In the genomic region with DNA sequence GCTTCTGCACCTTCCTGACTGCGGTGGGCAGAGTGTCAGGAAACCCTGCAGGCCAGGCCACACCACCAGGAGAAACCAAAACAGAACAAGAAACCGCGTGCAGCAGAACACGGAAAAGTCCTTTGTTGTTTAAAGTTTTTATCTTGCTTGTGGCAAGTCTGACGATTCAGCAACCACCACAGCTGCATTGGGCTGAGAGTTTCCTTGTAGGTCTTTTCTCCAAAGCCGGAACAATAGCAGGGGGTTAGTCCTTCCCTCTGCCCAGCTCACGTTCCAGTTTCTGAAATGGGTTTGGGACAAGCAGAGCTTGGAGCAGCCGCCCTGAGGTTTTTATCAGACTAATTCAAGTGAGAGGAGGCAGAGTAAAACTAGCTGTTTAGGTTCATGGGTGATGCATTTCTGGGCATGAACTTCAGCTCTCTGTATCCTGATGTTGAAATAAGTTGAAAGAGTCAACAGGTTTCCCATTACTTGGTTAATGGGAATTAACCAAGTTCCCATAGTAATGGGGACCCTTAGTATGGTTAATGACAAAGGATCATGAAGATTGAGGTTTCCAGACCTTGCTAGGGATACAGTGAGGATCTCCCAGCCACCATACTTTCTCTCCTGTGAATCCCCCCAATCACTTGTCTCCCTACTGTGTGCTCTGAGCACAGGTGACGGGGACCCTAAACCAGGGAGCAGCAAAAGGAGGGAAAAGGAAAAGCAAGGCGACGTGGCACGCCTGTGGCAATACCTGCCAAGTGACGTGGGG, we compare ENCODE assay signal across 8 cellular contexts.
DNase-seq lines count a peak whose midpoint lies in the region; ATAC-seq and TF ChIP-seq lines count a peak whose summit lies in the region.

No MANE protein-coding gene starts in this region.

- H3K27ac Mint-ChIP-seq in CD8-positive, alpha-beta T cell: peak overlapping the region; percentile 84
- peak overlapping the region; percentile 79 for H3K27ac Mint-ChIP-seq in central memory CD8-positive, alpha-beta T cell (ENCODE audit: low read depth)
- H3K27ac Mint-ChIP-seq in neural progenitor cell: peak overlapping the region; percentile 31

- H3K27me3 Mint-ChIP-seq in CD8-positive, alpha-beta T cell (ENCODE audit: low read depth): no peaks in the 10 kb centered on the region
- no peaks in the 10 kb centered on the region for H3K27me3 Mint-ChIP-seq in central memory CD8-positive, alpha-beta T cell
- peaks cover 4% of the 10 kb centered on the region for H3K27me3 Mint-ChIP-seq in neural progenitor cell (ENCODE audit: insufficient read depth, low read depth)

- H3K4me1 Mint-ChIP-seq in CD8-positive, alpha-beta T cell (ENCODE audit: low read depth): peaks cover 39% of the 10 kb centered on the region
- H3K4me1 Mint-ChIP-seq in central memory CD8-positive, alpha-beta T cell: peaks cover 35% of the 10 kb centered on the region
- H3K4me1 Mint-ChIP-seq in neural progenitor cell: peaks cover 17% of the 10 kb centered on the region

- H4K20me1 ChIP-seq in neural progenitor cell (ENCODE audit: low read depth): no peaks in the 10 kb centered on the region

- no peak for TF ChIP-seq CTCF in CD8-positive, alpha-beta T cell (IDR thresholded peaks at IDR 0.05)
- TF ChIP-seq CTCF in neural progenitor cell (IDR thresholded peaks at IDR 0.05) (no peak), uterus (IDR thresholded peaks at IDR 0.05) (no peak)

- peak overlapping the region; percentile 47 for H3K4me3 ChIP-seq in CD8-positive, alpha-beta T cell (ENCODE audit: low read depth, low read length)
- H3K4me3 ChIP-seq in neural progenitor cell (no peak overlapping the region), uterus (no peak overlapping the region)

- H3K36me3 Mint-ChIP-seq in CD8-positive, alpha-beta T cell: no peaks in the 10 kb centered on the region
- no peaks in the 10 kb centered on the region for H3K36me3 Mint-ChIP-seq in central memory CD8-positive, alpha-beta T cell (ENCODE audit: insufficient read depth)
- no peaks in the 10 kb centered on the region for H3K36me3 Mint-ChIP-seq in neural progenitor cell

- TF ChIP-seq POLR2A in uterus (IDR thresholded peaks at IDR 0.05): no peak

- no peaks in the 10 kb centered on the region for H3K27me3 ChIP-seq in CD8-positive, alpha-beta T cell (ENCODE audit: insufficient read depth, low read length)
- H3K27me3 ChIP-seq in neural progenitor cell: no peaks in the 10 kb centered on the region
- H3K27me3 ChIP-seq in uterus: no peaks in the 10 kb centered on the region

- peak; percentile 43 for ATAC-seq in CD8-positive, alpha-beta T cell
- ATAC-seq in activated CD4-positive, CD25-positive, alpha-beta regulatory T cell treated with anti-CD3 and anti-CD28 coated beads, Interleukin-2, amount 50 U/mL, for 24 hours: peak; percentile 47 to 58
- ATAC-seq in central memory CD8-positive, alpha-beta T cell (replicated peaks; ENCODE audit: extremely low read depth, poor library complexity, severe bottlenecking): peak; percentile 66

- in situ Hi-C loops in ACHN (cut with HindIII; ENCODE audit: low pct_ligation_motif_present, low pct_unique_long_range_greater_than_20kb, low sequenced_read_pairs): no loop called here

- no peaks in the 10 kb centered on the region for H3F3A ChIP-seq in neural progenitor cell (ENCODE audit: low read depth)

- H3K4me2 ChIP-seq in neural progenitor cell: no peak overlapping the region

- POLR2A ChIA-PET in CD8-positive, alpha-beta T cell (lab: Charles Lee): interaction anchor here (0.7 to 1.5 kb wide), 5 partner anchors 500 to 720 kb away, joined by 3 to 6 read pairs (median 3); no protein-coding TSS in a partner anchor

- intact Hi-C loops in CD8-positive, alpha-beta T cell (cut with DNase I, micrococcal nuclease): loop anchor here (1.0 to 5.0 kb wide), 3 partner anchors 16 to 46 kb away; no protein-coding TSS in a partner anchor
- intact Hi-C loops in uterus (cut with DNase I; ENCODE audit: low total_unique reads): no loop called here

- H3K36me3 ChIP-seq in CD8-positive, alpha-beta T cell (ENCODE audit: insufficient read depth, low read length): no peaks in the 10 kb centered on the region
- no peaks in the 10 kb centered on the region for H3K36me3 ChIP-seq in neural progenitor cell
- H3K36me3 ChIP-seq in uterus: no peaks in the 10 kb centered on the region

- H2AFZ ChIP-seq in neural progenitor cell (replicated peaks): no peak overlapping the region

- DNase-seq in CD8-positive, alpha-beta T cell: peak; percentile 18 to 66 (median 44)
- peak; percentile 31 to 36 for DNase-seq in central memory CD8-positive, alpha-beta T cell (ENCODE audit: low spot score in 2 of 2)
- DNase-seq in neural progenitor cell (ENCODE audit: low spot score): no peak
- DNase-seq in uterus: no peak
- DNase-seq in OCI-M2 (lab: John Stamatoyannopoulos, UW; ENCODE audit: unreplicated experiment): no peak
- no peak for DNase-seq in ACHN
- DNase-seq in superior temporal gyrus (ENCODE audit: extremely low spot score): no peak

- no peaks in the 10 kb centered on the region for H3K79me2 ChIP-seq in neural progenitor cell (ENCODE audit: low read depth)

- peaks cover 19% of the 10 kb centered on the region for H3K4me1 ChIP-seq in CD8-positive, alpha-beta T cell (ENCODE audit: insufficient read depth, low read length)
- H3K4me1 ChIP-seq in neural progenitor cell: peaks cover 4% of the 10 kb centered on the region
- peaks cover 0 to 5% of the 10 kb centered on the region in 2 donors for H3K4me1 ChIP-seq in uterus

- H3K4me3 Mint-ChIP-seq in CD8-positive, alpha-beta T cell: peak overlapping the region; percentile 73
- H3K4me3 Mint-ChIP-seq in central memory CD8-positive, alpha-beta T cell: peak overlapping the region; percentile 57
- no peak overlapping the region for H3K4me3 Mint-ChIP-seq in neural progenitor cell

- no peak overlapping the region for H3K9ac ChIP-seq in neural progenitor cell

- CTCF ChIA-PET in CD8-positive, alpha-beta T cell (lab: Charles Lee): interaction anchor here (1.0 to 12.1 kb wide), 7 partner anchors 116 to 605 kb away, joined by 3 to 264 read pairs (median 5); no protein-coding TSS in a partner anchor

- H3K27ac ChIP-seq in CD8-positive, alpha-beta T cell (ENCODE audit: low read depth, low read length): peak overlapping the region; percentile 25
- no peak overlapping the region for H3K27ac ChIP-seq in neural progenitor cell
- peak overlapping the region; percentile 57 to 68 for H3K27ac ChIP-seq in uterus

- no peaks in the 10 kb centered on the region for H3K9me3 ChIP-seq in CD8-positive, alpha-beta T cell (ENCODE audit: low read length)
- H3K9me3 ChIP-seq in neural progenitor cell (ENCODE audit: low read depth): no peaks in the 10 kb centered on the region
- H3K9me3 ChIP-seq in uterus: no peaks in the 10 kb centered on the region

- no peaks in the 10 kb centered on the region for H3K9me3 Mint-ChIP-seq in CD8-positive, alpha-beta T cell
- H3K9me3 Mint-ChIP-seq in central memory CD8-positive, alpha-beta T cell: no peaks in the 10 kb centered on the region
- peaks cover 10% of the 10 kb centered on the region for H3K9me3 Mint-ChIP-seq in neural progenitor cell

Comparison
In these comparisons a context has a peak if more than half of its experiments do, and no peak if none do; other contexts are left out.
1. DNase-seq: peak in CD8-positive, alpha-beta T cell (7 of 7) and central memory CD8-positive, alpha-beta T cell (2 of 2); none in neural progenitor cell (single experiment), uterus (0 of 2), OCI-M2 (single experiment), ACHN (single experiment) and superior temporal gyrus (single experiment).
2. H3K27ac Mint-ChIP-seq: peak in every context shown above with its lines; median percentile 84 in CD8-positive, alpha-beta T cell; 79 in central memory CD8-positive, alpha-beta T cell; 31 in neural progenitor cell.
3. Peak in every context shown above with its lines, with median percentiles within 50 percentile points of each other: ATAC-seq.